8 cellular contexts compared by ENCODE assay signal in genomic region chr17:50541916-50542688, GRCh38. TPM values are rescaled to one million over a fixed set of nuclear protein-coding genes. Genes with fewer than 3 reads are reported as not detected.
A peak's percentile ranks its signal among the peaks of the same experiment; 100 is the strongest.
DNase-seq lines count a peak whose midpoint lies in the region; ATAC-seq and TF ChIP-seq lines count a peak whose summit lies in the region.

No MANE protein-coding gene starts in this region.

- H3K27ac ChIP-seq in angular gyrus (ENCODE audit: low read depth, low read length) (peak overlapping the region; percentile 75), right cardiac atrium (ENCODE audit: low read length) (peak overlapping the region; percentile 21), rectal smooth muscle tissue (ENCODE audit: low read depth, low read length) (peak overlapping the region; percentile 59), uterus (peak overlapping the region; percentile 67 to 70)

- TF ChIP-seq CTCF in GM12873 (IDR thresholded peaks at IDR 0.05; ENCODE audit: insufficient read depth, low read depth, low read length, missing control alignments) (peak; percentile 46), uterus (IDR thresholded peaks at IDR 0.05) (peak in 3 of 4 experiments; percentile 28 to 49 (median 36))

- DNase-seq in NCI-H1105 (lab: John Stamatoyannopoulos, UW) (peak; percentile 70), T-helper 17 cell (peak; percentile 73 to 81 (median 81)), right cardiac atrium (peak; percentile 88 to 95 (median 95)), uterus (peak; percentile 79 to 89)

- H3K9me3 ChIP-seq in T-helper 17 cell (ENCODE audit: control insufficient read depth, low read length, poor library complexity, severe bottlenecking), result no peaks in the 10 kb centered on the region
- no peaks in the 10 kb centered on the region for H3K9me3 ChIP-seq in right cardiac atrium (ENCODE audit: control insufficient read depth, low read length)
- H3K9me3 ChIP-seq in uterus, result no peaks in the 10 kb centered on the region

- ATAC-seq in HG02610 (IDR thresholded peaks at IDR 0.05; ENCODE audit: unreplicated experiment), result peak; percentile 74
- peak; percentile 87 for ATAC-seq in T-helper 17 cell
- peak; percentile 94 for ATAC-seq in right cardiac atrium

- no peaks in the 10 kb centered on the region for H3K36me3 ChIP-seq in rectal smooth muscle tissue (ENCODE audit: control insufficient read depth, insufficient read depth, low read length)
- H3K36me3 ChIP-seq in uterus, result no peaks in the 10 kb centered on the region

- H3K27me3 ChIP-seq in right cardiac atrium (ENCODE audit: control insufficient read depth, insufficient read depth) (no peaks in the 10 kb centered on the region), rectal smooth muscle tissue (ENCODE audit: control insufficient read depth, insufficient read depth, low read length) (no peaks in the 10 kb centered on the region), uterus (no peaks in the 10 kb centered on the region)

- intact Hi-C loops in right cardiac atrium (cut with DNase I) (loop anchor here (5.0 to 10.0 kb wide), 5 partner anchors 60 to 303 kb away; partner anchors contain the start of gene WFIKKN2 (in 2 of the 4)), uterus (cut with DNase I; ENCODE audit: low total_unique reads) (loop anchor here (10.0 kb wide), 1 partner anchor 143 kb away; no protein-coding TSS in a partner anchor)

- TF ChIP-seq POLR2A in uterus (IDR thresholded peaks at IDR 0.05), result peak; percentile 29 to 74

- peak overlapping the region; percentile 8 for H3K9ac ChIP-seq in rectal smooth muscle tissue (ENCODE audit: low read length)

- H3K4me1 Mint-ChIP-seq in T-helper 17 cell, result peaks cover 19% of the 10 kb centered on the region

- H3K27ac Mint-ChIP-seq in T-helper 17 cell, result peak overlapping the region; percentile 54

- H3K36me3 Mint-ChIP-seq in T-helper 17 cell (ENCODE audit: low read depth), result no peaks in the 10 kb centered on the region

- peaks cover 4% of the 10 kb centered on the region for H3K4me1 ChIP-seq in right cardiac atrium (ENCODE audit: control insufficient read depth, insufficient read depth, low read length)
- H3K4me1 ChIP-seq in rectal smooth muscle tissue (ENCODE audit: control insufficient read depth, insufficient read depth, low read length), result peaks cover 4% of the 10 kb centered on the region
- H3K4me1 ChIP-seq in uterus, result peaks cover 4 to 11% of the 10 kb centered on the region in 2 donors

- H3K4me3 Mint-ChIP-seq in T-helper 17 cell, result peak overlapping the region; percentile 89

- H3K27me3 Mint-ChIP-seq in T-helper 17 cell, result peaks cover 11% of the 10 kb centered on the region

- WGBS in right cardiac atrium, result under 1% methylated on average over 65 of the region's 65 CpGs

- H3K4me3 ChIP-seq in right cardiac atrium (ENCODE audit: low read length) (peak overlapping the region; percentile 49), rectal smooth muscle tissue (ENCODE audit: low read length) (peak overlapping the region; percentile 76), uterus (peak overlapping the region; percentile 28 to 47)

RNA-seq across cellular contexts. Expression of gene SPATA20, which starts 4.9 kb away (rescaled TPM):
- 10 to 100 TPM; 11.3 to 16.4 TPM for total RNA-seq in T-helper 17 cell
- 10 to 100 TPM; 45.9 to 71.8 (median 52.6) TPM for total RNA-seq in right cardiac atrium
- polyA plus RNA-seq in right cardiac atrium, result 58.1 TPM
- 10 to 100 TPM; 39.7 to 57.2 (median 46.2) TPM for total RNA-seq in uterus

RNA-seq across cellular contexts. Expression of gene EPN3, which starts 9.6 kb away (rescaled TPM):
- not detected for total RNA-seq in T-helper 17 cell
- 10 to 100 TPM in 3 of 4 donors, 1 to 10 TPM in 1; 5.4 to 31.5 (median 27.3) TPM for total RNA-seq in right cardiac atrium
- 22.6 TPM for polyA plus RNA-seq in right cardiac atrium
- 10 to 100 TPM in 1 of 4 donors, under 1 TPM in 1, not detected in 2; 0.30 to 41.1 TPM for total RNA-seq in uterus

RNA-seq across cellular contexts. Expression of gene CACNA1G, which starts 18.4 kb away (rescaled TPM):
- total RNA-seq in T-helper 17 cell, result under 1 TPM; 0.05 to 0.18 TPM
- total RNA-seq in right cardiac atrium, result 10 to 100 TPM in 1 of 4 donors, 1 to 10 TPM in 3; 4.4 to 14.8 (median 6.9) TPM
- 4.3 TPM for polyA plus RNA-seq in right cardiac atrium
- total RNA-seq in uterus, result 10 to 100 TPM in 2 of 4 donors, under 1 TPM in 2; under 0.01 to 28.9 (median 6.0) TPM

RNA-seq across cellular contexts. Expression of gene MYCBPAP, which starts 33.9 kb away (rescaled TPM):
- 1 to 10 TPM; 1.2 to 1.3 TPM for total RNA-seq in T-helper 17 cell
- 1 to 10 TPM in 2 of 4 donors, under 1 TPM in 2; 0.57 to 1.9 (median 0.95) TPM for total RNA-seq in right cardiac atrium
- polyA plus RNA-seq in right cardiac atrium, result 0.88 TPM
- 10 to 100 TPM in 1 of 4 donors, 1 to 10 TPM in 3; 2.7 to 11.5 (median 5.1) TPM for total RNA-seq in uterus

Comparison
In these comparisons a context has a peak if more than half of its experiments do, and no peak if none do; other contexts are left out.
1. Peak in every context shown above with its lines: DNase-seq, ATAC-seq, H3K4me3 ChIP-seq and H3K27ac ChIP-seq.
2. H3K27ac ChIP-seq: peak in every context shown above with its lines; median percentile 75 in angular gyrus; 68 in uterus; 59 in rectal smooth muscle tissue; 21 in right cardiac atrium.